ENCODE assay signal across 15 cellular contexts in the genomic region with DNA sequence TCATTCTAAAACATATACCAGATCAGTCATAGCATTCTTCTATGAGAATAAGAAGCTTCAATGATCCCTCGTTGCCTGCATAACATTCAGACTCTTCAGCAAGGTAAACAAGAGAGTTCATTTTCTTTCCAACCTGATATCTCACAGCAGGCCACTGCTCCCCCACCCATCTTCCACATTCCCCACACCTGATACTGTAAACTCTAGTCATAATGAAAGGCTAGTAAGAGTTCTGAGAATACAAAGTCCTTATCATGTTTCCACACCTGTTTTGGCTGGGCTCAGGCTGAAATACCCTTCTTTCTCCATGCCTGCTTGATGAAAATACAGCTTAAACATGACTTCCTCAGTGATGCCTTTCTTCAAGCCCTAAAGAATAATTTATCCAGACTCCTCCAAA. TPM values are rescaled to one million over a fixed set of nuclear protein-coding genes. Genes with fewer than 3 reads are reported as not detected.
DNase-seq lines count a peak whose midpoint lies in the region; ATAC-seq, FAIRE-seq and TF ChIP-seq lines count a peak whose summit lies in the region.
"Had no signal": no experiment of that assay in that cellular context is flagged by ENCODE, and none has a peak within 500 bp of the region (broad histone marks: within the 10 kb centered on the region; RNA-seq: fewer than 3 reads in every experiment).

No MANE protein-coding gene starts in this region.

- H2AFZ ChIP-seq in MM.1S (ENCODE audit: low read length) (no peak overlapping the region), astrocyte (ENCODE audit: low read depth, low read length) (no peak overlapping the region)
- H2AFZ ChIP-seq: parathyroid adenoma had no signal

- H3K9me3 Mint-ChIP-seq in activated T-cell treated with anti-CD3 and anti-CD28 coated beads, Interleukin-2, amount 50 U/mL, for 24 hours: no peaks in the 10 kb centered on the region
- no peaks in the 10 kb centered on the region for H3K9me3 Mint-ChIP-seq in astrocyte (ENCODE audit: unreplicated experiment)
- no peaks in the 10 kb centered on the region for H3K9me3 Mint-ChIP-seq in osteocyte (ENCODE audit: unreplicated experiment)
- H3K9me3 Mint-ChIP-seq: dendritic cell treated with granulocyte-macrophage colony-stimulating factor and Interleukin-4, amounts not matched to agents 40 ng/mL and 50 ng/mL, for 4 days had no signal

- peaks cover 59% of the 10 kb centered on the region for H3K36me3 Mint-ChIP-seq in activated T-cell treated with anti-CD3 and anti-CD28 coated beads, Interleukin-2, amount 50 U/mL, for 24 hours (ENCODE audit: low read depth)
- H3K36me3 Mint-ChIP-seq in astrocyte (ENCODE audit: low read depth, unreplicated experiment) (peaks cover 3% of the 10 kb centered on the region), osteocyte (ENCODE audit: unreplicated experiment) (no peaks in the 10 kb centered on the region)

- no peak for FAIRE-seq in astrocyte (lab: Jason Lieb, UNC)

- peak overlapping the region; percentile 100 for H3K27ac Mint-ChIP-seq in activated T-cell treated with anti-CD3 and anti-CD28 coated beads, Interleukin-2, amount 50 U/mL, for 24 hours
- no peak overlapping the region for H3K27ac Mint-ChIP-seq in astrocyte (ENCODE audit: unreplicated experiment)
- H3K27ac Mint-ChIP-seq in osteocyte (ENCODE audit: unreplicated experiment): peak overlapping the region; percentile 25

- H3K27ac ChIP-seq in MM.1S (ENCODE audit: low read length): no peak overlapping the region
- no peak overlapping the region for H3K27ac ChIP-seq in astrocyte (ENCODE audit: low read depth, low read length)
- H3K27ac ChIP-seq: parathyroid adenoma had no signal

- H3K9me3 ChIP-seq in MM.1S (replicated peaks; ENCODE audit: insufficient read depth, low read length) (no peaks in the 10 kb centered on the region), astrocyte (ENCODE audit: insufficient read depth, low read depth, low read length) (no peaks in the 10 kb centered on the region)

- H3K36me3 ChIP-seq in MM.1S (replicated peaks; ENCODE audit: insufficient read depth, low read length): no peaks in the 10 kb centered on the region
- H3K36me3 ChIP-seq in astrocyte (ENCODE audit: insufficient read depth, low read length): no peaks in the 10 kb centered on the region

- H4K20me1 ChIP-seq in MM.1S (ENCODE audit: insufficient read depth, low read length): no peaks in the 10 kb centered on the region
- no peaks in the 10 kb centered on the region for H4K20me1 ChIP-seq in astrocyte (ENCODE audit: insufficient read depth, low read length)

- ATAC-seq in GM18861 (IDR thresholded peaks at IDR 0.05; ENCODE audit: unreplicated experiment): no peak

- no peak for TF ChIP-seq CTCF in MM.1S (IDR thresholded peaks at IDR 0.05; ENCODE audit: low read length)
- TF ChIP-seq CTCF in astrocyte (IDR thresholded peaks at IDR 0.05; ENCODE audit: insufficient read depth, low read depth, low read length): no peak
- no peak for TF ChIP-seq CTCF in osteocyte (IDR thresholded peaks at IDR 0.05)

- no peaks in the 10 kb centered on the region for H3K27me3 Mint-ChIP-seq in activated T-cell treated with anti-CD3 and anti-CD28 coated beads, Interleukin-2, amount 50 U/mL, for 24 hours
- H3K27me3 Mint-ChIP-seq in astrocyte (ENCODE audit: low read depth, unreplicated experiment): no peaks in the 10 kb centered on the region
- no peaks in the 10 kb centered on the region for H3K27me3 Mint-ChIP-seq in osteocyte (ENCODE audit: unreplicated experiment)
- H3K27me3 Mint-ChIP-seq: dendritic cell treated with granulocyte-macrophage colony-stimulating factor and Interleukin-4, amounts not matched to agents 40 ng/mL and 50 ng/mL, for 4 days had no signal

- H3K4me3 ChIP-seq in MM.1S (ENCODE audit: low read length) (no peak overlapping the region), astrocyte (ENCODE audit: insufficient read depth, low read depth, low read length) (no peak overlapping the region)

- peak overlapping the region; percentile 93 for H3K4me3 Mint-ChIP-seq in activated T-cell treated with anti-CD3 and anti-CD28 coated beads, Interleukin-2, amount 50 U/mL, for 24 hours
- H3K4me3 Mint-ChIP-seq in astrocyte (ENCODE audit: unreplicated experiment) (peak overlapping the region; percentile 71), osteocyte (ENCODE audit: unreplicated experiment) (no peak overlapping the region)
- H3K4me3 Mint-ChIP-seq: dendritic cell treated with granulocyte-macrophage colony-stimulating factor and Interleukin-4, amounts not matched to agents 40 ng/mL and 50 ng/mL, for 4 days had no signal

- H3K79me2 ChIP-seq in MM.1S (ENCODE audit: low read length) (peaks cover 14% of the 10 kb centered on the region), astrocyte (ENCODE audit: insufficient read depth, low read length) (peaks cover 32% of the 10 kb centered on the region)
- H3K79me2 ChIP-seq: parathyroid adenoma had no signal

- DNase-seq in activated T-cell treated with anti-CD3 and anti-CD28 coated beads, Interleukin-2, amount 50 U/mL, for 24 hours: no peak
- no peak for DNase-seq in activated T-cell treated with anti-CD3 and anti-CD28 coated beads, Interleukin-2, amount 50 U/mL, for 1 hour
- DNase-seq in MM.1S (no peak), astrocyte (ENCODE audit: low read depth) (no peak), osteocyte (ENCODE audit: extremely low spot score, unreplicated experiment) (no peak), epidermal melanocyte (ENCODE audit: insufficient read length, low spot score) (no peak), SHP77 (lab: John Stamatoyannopoulos, UW) (no peak)
- DNase-seq: DMS53, NCI-H1105 treated with DMSO at 0.1 percent for 48 hours, NCI-H524, T1000, trophoblast cell had no signal

- H3K4me1 ChIP-seq in MM.1S (ENCODE audit: low read length): peaks cover 11% of the 10 kb centered on the region
- H3K4me1 ChIP-seq in astrocyte (ENCODE audit: insufficient read depth, low read length): peaks cover 6% of the 10 kb centered on the region

- H3K27me3 ChIP-seq in MM.1S (replicated peaks; ENCODE audit: insufficient read depth, low read length) (no peaks in the 10 kb centered on the region), astrocyte (ENCODE audit: insufficient read depth, low read length) (no peaks in the 10 kb centered on the region)

- H3K9me2 ChIP-seq in MM.1S (replicated peaks; ENCODE audit: insufficient read depth, low read length): no peaks in the 10 kb centered on the region

- H3K9ac ChIP-seq in MM.1S (ENCODE audit: low read length) (no peak overlapping the region), astrocyte (ENCODE audit: low read length) (no peak overlapping the region)
- H3K9ac ChIP-seq: parathyroid adenoma had no signal

- peaks cover 33% of the 10 kb centered on the region for H3K4me1 Mint-ChIP-seq in activated T-cell treated with anti-CD3 and anti-CD28 coated beads, Interleukin-2, amount 50 U/mL, for 24 hours (ENCODE audit: low read depth)
- H3K4me1 Mint-ChIP-seq in astrocyte (ENCODE audit: low read depth, unreplicated experiment) (peaks cover 11% of the 10 kb centered on the region), osteocyte (ENCODE audit: unreplicated experiment) (peaks cover 27% of the 10 kb centered on the region)

- H3K4me2 ChIP-seq in MM.1S (ENCODE audit: low read depth, low read length) (peak overlapping the region; percentile 94; the same call in 1 of the 2 replicates), astrocyte (ENCODE audit: low read length) (no peak overlapping the region)

- peaks cover 23% of the 10 kb centered on the region for H3F3A ChIP-seq in MM.1S (ENCODE audit: insufficient read depth, low read length)

RNA-seq across cellular contexts. Expression of a gene that starts 2.3 kb away (rescaled TPM):
- total RNA-seq in astrocyte: 6.3 and 7.3 TPM in 2 replicates
- total RNA-seq in osteocyte: 8.6 and 10.3 TPM in 2 replicates

RNA-seq across cellular contexts. Expression of a gene that starts 45.9 kb away (rescaled TPM):
- total RNA-seq in astrocyte: 42.2 and 47.1 TPM in 2 replicates
- total RNA-seq in osteocyte: 12.6 and 14.0 TPM in 2 replicates

RNA-seq across cellular contexts. Expression of a gene that starts 46.5 kb away (rescaled TPM):
- total RNA-seq in astrocyte (146 and 150 TPM in 2 replicates), osteocyte (62.9 and 65.3 TPM in 2 replicates)
